ENCODE assay signal across 1 cellular context in genomic region chr11:121561240-121561639, GRCh38.
TF ChIP-seq lines count a peak whose summit lies in the region.

No MANE protein-coding gene starts in this region.

TF ChIP-seq in HepG2, 621 proteins besides CTCF, POLR2A, EP300 and RAD21 (continued from another document):
- TF ChIP-seq ZBTB26 (CRISPR knock-in tag; IDR thresholded peaks at IDR 0.05; ENCODE audit: borderline replicate concordance) (no peak), FOSL1 (CRISPR knock-in tag; IDR thresholded peaks at IDR 0.05; ENCODE audit: borderline replicate concordance) (0 out of 2 replicates have a peak, but pooled peaks have one; percentile 6), ZNF33A (CRISPR knock-in tag; IDR thresholded peaks at IDR 0.05; ENCODE audit: borderline replicate concordance) (no peak)
